In the genomic region with DNA sequence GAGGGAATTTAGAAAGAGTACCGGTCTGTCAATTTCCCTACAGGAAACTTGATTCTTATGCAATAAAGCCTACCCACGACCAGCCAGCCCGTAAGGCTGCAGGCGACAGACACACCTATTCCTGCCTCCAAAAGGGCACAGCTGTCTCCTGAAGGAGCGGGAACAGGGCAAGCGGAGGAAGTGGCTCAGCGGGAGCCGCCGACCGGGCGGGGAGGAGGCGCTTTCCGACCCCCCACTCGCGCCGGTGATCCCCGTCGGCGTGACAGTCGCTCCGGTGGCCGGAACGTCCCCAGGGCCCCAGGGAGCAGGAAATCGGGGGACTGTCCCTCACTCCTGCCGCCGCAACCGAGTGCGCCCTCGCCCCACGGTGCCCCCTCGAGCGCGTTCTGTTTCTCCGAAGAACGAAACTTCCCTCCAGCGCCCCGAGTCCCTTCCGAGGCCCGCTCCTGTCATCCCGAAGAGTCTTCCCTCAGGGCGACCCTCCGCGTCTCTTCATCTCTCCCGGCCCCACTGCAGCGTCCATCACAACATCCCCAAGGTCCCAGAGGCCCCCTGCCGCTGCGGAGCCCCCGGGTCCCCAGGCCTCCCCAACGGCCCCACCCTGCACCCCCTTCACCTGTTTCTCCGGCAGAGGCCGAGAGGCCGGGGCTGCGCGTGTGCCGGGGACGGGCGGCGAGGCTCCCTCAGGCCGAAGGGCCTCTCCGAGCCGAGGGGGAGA, we compare ENCODE assay signal across 1 cellular context.
A peak's percentile ranks its signal among the peaks of the same experiment; 100 is the strongest.
TF ChIP-seq lines count a peak whose summit lies in the region.

No MANE protein-coding gene starts in this region.

TF ChIP-seq in HEK293, 187 proteins besides CTCF, POLR2A, EP300 and RAD21 (continued from another document and continues in another):
- TF ChIP-seq, protein P1, sequence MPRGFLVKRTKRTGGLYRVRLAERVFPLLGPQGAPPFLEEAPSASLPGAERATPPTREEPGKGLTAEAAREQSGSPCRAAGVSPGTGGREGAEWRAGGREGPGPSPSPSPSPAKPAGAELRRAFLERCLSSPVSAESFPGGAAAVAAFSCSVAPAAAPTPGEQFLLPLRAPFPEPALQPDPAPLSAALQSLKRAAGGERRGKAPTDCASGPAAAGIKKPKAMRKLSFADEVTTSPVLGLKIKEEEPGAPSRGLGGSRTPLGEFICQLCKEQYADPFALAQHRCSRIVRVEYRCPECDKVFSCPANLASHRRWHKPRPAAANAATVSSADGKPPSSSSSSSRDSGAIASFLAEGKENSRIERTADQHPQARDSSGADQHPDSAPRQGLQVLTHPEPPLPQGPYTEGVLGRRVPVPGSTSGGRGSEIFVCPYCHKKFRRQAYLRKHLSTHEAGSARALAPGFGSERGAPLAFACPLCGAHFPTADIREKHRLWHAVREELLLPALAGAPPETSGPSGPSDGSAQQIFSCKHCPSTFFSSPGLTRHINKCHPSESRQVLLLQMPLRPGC (tag by site-specific recombination; IDR thresholded peaks at IDR 0.05), result no peak
- TF ChIP-seq, protein P2, sequence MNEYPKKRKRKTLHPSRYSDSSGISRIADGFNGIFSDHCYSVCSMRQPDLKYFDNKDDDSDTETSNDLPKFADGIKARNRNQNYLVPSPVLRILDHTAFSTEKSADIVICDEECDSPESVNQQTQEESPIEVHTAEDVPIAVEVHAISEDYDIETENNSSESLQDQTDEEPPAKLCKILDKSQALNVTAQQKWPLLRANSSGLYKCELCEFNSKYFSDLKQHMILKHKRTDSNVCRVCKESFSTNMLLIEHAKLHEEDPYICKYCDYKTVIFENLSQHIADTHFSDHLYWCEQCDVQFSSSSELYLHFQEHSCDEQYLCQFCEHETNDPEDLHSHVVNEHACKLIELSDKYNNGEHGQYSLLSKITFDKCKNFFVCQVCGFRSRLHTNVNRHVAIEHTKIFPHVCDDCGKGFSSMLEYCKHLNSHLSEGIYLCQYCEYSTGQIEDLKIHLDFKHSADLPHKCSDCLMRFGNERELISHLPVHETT (tag by site-specific recombination; IDR thresholded peaks at IDR 0.05), result no peak
- 0 out of 2 replicates have a peak, but pooled peaks have one; percentile 26 for TF ChIP-seq ZNF391 (tag by site-specific recombination; IDR thresholded peaks at IDR 0.05; ENCODE audit: borderline replicate concordance, low read depth)
- no peak for TF ChIP-seq ZNF529 (tag by site-specific recombination; IDR thresholded peaks at IDR 0.05; ENCODE audit: insufficient replicate concordance)
- no peak for TF ChIP-seq ZNF660 (tag by site-specific recombination; IDR thresholded peaks at IDR 0.05)
- TF ChIP-seq ZNF132 (tag by site-specific recombination; IDR thresholded peaks at IDR 0.05; ENCODE audit: borderline replicate concordance), result no peak
- TF ChIP-seq MZF1 (tag by site-specific recombination; IDR thresholded peaks at IDR 0.05; ENCODE audit: borderline replicate concordance), result no peak
- TF ChIP-seq, protein P3, sequence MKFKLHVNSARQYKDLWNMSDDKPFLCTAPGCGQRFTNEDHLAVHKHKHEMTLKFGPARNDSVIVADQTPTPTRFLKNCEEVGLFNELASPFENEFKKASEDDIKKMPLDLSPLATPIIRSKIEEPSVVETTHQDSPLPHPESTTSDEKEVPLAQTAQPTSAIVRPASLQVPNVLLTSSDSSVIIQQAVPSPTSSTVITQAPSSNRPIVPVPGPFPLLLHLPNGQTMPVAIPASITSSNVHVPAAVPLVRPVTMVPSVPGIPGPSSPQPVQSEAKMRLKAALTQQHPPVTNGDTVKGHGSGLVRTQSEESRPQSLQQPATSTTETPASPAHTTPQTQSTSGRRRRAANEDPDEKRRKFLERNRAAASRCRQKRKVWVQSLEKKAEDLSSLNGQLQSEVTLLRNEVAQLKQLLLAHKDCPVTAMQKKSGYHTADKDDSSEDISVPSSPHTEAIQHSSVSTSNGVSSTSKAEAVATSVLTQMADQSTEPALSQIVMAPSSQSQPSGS (tag by site-specific recombination; IDR thresholded peaks at IDR 0.05; ENCODE audit: low read depth), result no peak
- TF ChIP-seq, protein P4, sequence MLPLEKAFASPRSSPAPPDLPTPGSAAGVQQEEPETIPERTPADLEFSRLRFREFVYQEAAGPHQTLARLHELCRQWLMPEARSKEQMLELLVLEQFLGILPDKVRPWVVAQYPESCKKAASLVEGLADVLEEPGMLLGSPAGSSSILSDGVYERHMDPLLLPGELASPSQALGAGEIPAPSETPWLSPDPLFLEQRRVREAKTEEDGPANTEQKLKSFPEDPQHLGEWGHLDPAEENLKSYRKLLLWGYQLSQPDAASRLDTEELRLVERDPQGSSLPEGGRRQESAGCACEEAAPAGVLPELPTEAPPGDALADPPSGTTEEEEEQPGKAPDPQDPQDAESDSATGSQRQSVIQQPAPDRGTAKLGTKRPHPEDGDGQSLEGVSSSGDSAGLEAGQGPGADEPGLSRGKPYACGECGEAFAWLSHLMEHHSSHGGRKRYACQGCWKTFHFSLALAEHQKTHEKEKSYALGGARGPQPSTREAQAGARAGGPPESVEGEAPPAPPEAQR (tag by site-specific recombination; IDR thresholded peaks at IDR 0.05), result no peak
- 0 out of 2 replicates have a peak, but pooled peaks have one; percentile 30 for TF ChIP-seq ZNF585B (tag by site-specific recombination; IDR thresholded peaks at IDR 0.05)
- no peak for TF ChIP-seq ZNF747 (tag by site-specific recombination; IDR thresholded peaks at IDR 0.05)
- TF ChIP-seq ZNF623 (tag by site-specific recombination; IDR thresholded peaks at IDR 0.05), result no peak
- TF ChIP-seq ZNF221 (tag by site-specific recombination; IDR thresholded peaks at IDR 0.05; ENCODE audit: borderline replicate concordance), result no peak
- TF ChIP-seq, protein P5, sequence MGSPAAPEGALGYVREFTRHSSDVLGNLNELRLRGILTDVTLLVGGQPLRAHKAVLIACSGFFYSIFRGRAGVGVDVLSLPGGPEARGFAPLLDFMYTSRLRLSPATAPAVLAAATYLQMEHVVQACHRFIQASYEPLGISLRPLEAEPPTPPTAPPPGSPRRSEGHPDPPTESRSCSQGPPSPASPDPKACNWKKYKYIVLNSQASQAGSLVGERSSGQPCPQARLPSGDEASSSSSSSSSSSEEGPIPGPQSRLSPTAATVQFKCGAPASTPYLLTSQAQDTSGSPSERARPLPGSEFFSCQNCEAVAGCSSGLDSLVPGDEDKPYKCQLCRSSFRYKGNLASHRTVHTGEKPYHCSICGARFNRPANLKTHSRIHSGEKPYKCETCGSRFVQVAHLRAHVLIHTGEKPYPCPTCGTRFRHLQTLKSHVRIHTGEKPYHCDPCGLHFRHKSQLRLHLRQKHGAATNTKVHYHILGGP (tag by site-specific recombination; IDR thresholded peaks at IDR 0.05), result no peak
- peak; percentile 58; the same call in 1 of the 2 replicates for TF ChIP-seq ZNF561 (tag by site-specific recombination; IDR thresholded peaks at IDR 0.05; ENCODE audit: borderline replicate concordance)
- no peak for TF ChIP-seq ZNF2 (tag by site-specific recombination; IDR thresholded peaks at IDR 0.05)
- TF ChIP-seq ZNF621 (tag by site-specific recombination; IDR thresholded peaks at IDR 0.05), result no peak
- peak; percentile 79 for TF ChIP-seq ZBTB17 (tag by site-specific recombination; IDR thresholded peaks at IDR 0.05)
- TF ChIP-seq GLI4 (tag by site-specific recombination; IDR thresholded peaks at IDR 0.05), result no peak
- TF ChIP-seq ZNF777 (tag by site-specific recombination; IDR thresholded peaks at IDR 0.05; ENCODE audit: borderline replicate concordance), result peak; percentile 80
- no peak for TF ChIP-seq SP3 (tag by site-specific recombination; IDR thresholded peaks at IDR 0.05)
- no peak for TF ChIP-seq ZNF76 (tag by site-specific recombination; IDR thresholded peaks at IDR 0.05; ENCODE audit: borderline replicate concordance, low read depth)
- TF ChIP-seq ZNF146 (tag by site-specific recombination; IDR thresholded peaks at IDR 0.05), result no peak
- no peak for TF ChIP-seq ZNF202 (tag by site-specific recombination; IDR thresholded peaks at IDR 0.05; ENCODE audit: borderline replicate concordance)
- TF ChIP-seq ZNF776 (tag by site-specific recombination; IDR thresholded peaks at IDR 0.05; ENCODE audit: borderline replicate concordance), result no peak
- TF ChIP-seq YY1 (tag by site-specific recombination; IDR thresholded peaks at IDR 0.05), result no peak
- peak; percentile 94 for TF ChIP-seq GLIS2 (tag by site-specific recombination; IDR thresholded peaks at IDR 0.05)
- no peak for TF ChIP-seq MEIS1 (CRISPR knock-in tag; IDR thresholded peaks at IDR 0.05; ENCODE audit: borderline replicate concordance)
- no peak for TF ChIP-seq ZNF341 (tag by site-specific recombination; IDR thresholded peaks at IDR 0.05; ENCODE audit: low read depth)
- TF ChIP-seq ZBTB8A (tag by site-specific recombination; IDR thresholded peaks at IDR 0.05), result peak; percentile 94
- TF ChIP-seq, protein P6, sequence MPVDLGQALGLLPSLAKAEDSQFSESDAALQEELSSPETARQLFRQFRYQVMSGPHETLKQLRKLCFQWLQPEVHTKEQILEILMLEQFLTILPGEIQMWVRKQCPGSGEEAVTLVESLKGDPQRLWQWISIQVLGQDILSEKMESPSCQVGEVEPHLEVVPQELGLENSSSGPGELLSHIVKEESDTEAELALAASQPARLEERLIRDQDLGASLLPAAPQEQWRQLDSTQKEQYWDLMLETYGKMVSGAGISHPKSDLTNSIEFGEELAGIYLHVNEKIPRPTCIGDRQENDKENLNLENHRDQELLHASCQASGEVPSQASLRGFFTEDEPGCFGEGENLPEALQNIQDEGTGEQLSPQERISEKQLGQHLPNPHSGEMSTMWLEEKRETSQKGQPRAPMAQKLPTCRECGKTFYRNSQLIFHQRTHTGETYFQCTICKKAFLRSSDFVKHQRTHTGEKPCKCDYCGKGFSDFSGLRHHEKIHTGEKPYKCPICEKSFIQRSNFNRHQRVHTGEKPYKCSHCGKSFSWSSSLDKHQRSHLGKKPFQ (tag by site-specific recombination; IDR thresholded peaks at IDR 0.05), result no peak
- TF ChIP-seq, protein P7, sequence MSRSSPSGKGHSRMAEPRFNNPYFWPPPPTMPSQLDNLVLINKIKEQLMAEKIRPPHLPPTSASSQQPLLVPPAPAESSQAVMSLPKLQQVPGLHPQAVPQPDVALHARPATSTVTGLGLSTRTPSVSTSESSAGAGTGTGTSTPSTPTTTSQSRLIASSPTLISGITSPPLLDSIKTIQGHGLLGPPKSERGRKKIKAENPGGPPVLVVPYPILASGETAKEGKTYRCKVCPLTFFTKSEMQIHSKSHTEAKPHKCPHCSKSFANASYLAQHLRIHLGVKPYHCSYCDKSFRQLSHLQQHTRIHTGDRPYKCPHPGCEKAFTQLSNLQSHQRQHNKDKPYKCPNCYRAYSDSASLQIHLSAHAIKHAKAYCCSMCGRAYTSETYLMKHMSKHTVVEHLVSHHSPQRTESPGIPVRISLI (tag by site-specific recombination; IDR thresholded peaks at IDR 0.05), result no peak
- TF ChIP-seq KLF7 (tag by site-specific recombination; IDR thresholded peaks at IDR 0.05; ENCODE audit: borderline replicate concordance), result no peak
- TF ChIP-seq, protein P8, sequence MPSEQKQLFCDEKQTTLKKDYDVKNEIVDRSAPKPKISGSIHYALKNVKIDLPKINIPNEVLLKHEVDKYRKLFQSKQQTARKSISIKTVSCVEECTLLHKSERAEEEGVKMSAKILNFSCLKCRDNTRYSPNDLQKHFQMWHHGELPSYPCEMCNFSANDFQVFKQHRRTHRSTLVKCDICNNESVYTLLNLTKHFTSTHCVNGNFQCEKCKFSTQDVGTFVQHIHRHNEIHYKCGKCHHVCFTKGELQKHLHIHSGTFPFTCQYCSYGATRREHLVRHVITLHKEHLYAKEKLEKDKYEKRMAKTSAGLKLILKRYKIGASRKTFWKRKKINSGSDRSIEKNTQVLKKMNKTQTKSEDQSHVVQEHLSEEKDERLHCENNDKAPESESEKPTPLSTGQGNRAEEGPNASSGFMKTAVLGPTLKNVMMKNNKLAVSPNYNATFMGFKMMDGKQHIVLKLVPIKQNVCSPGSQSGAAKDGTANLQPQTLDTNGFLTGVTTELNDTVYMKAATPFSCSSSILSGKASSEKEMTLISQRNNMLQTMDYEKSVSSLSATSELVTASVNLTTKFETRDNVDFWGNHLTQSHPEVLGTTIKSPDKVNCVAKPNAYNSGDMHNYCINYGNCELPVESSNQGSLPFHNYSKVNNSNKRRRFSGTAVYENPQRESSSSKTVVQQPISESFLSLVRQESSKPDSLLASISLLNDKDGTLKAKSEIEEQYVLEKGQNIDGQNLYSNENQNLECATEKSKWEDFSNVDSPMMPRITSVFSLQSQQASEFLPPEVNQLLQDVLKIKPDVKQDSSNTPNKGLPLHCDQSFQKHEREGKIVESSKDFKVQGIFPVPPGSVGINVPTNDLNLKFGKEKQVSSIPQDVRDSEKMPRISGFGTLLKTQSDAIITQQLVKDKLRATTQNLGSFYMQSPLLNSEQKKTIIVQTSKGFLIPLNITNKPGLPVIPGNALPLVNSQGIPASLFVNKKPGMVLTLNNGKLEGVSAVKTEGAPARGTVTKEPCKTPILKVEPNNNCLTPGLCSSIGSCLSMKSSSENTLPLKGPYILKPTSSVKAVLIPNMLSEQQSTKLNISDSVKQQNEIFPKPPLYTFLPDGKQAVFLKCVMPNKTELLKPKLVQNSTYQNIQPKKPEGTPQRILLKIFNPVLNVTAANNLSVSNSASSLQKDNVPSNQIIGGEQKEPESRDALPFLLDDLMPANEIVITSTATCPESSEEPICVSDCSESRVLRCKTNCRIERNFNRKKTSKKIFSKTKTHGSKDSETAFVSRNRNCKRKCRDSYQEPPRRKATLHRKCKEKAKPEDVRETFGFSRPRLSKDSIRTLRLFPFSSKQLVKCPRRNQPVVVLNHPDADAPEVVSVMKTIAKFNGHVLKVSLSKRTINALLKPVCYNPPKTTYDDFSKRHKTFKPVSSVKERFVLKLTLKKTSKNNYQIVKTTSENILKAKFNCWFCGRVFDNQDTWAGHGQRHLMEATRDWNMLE (tag by site-specific recombination; conservative IDR thresholded peaks at IDR 0.05; ENCODE audit: low read depth), result no peak
- no peak for TF ChIP-seq ZSCAN23 (tag by site-specific recombination; IDR thresholded peaks at IDR 0.05)
- no peak for TF ChIP-seq ZNF48 (tag by site-specific recombination; IDR thresholded peaks at IDR 0.05)
- TF ChIP-seq ZNF514 (tag by site-specific recombination; IDR thresholded peaks at IDR 0.05), result no peak
- TF ChIP-seq, protein P9, sequence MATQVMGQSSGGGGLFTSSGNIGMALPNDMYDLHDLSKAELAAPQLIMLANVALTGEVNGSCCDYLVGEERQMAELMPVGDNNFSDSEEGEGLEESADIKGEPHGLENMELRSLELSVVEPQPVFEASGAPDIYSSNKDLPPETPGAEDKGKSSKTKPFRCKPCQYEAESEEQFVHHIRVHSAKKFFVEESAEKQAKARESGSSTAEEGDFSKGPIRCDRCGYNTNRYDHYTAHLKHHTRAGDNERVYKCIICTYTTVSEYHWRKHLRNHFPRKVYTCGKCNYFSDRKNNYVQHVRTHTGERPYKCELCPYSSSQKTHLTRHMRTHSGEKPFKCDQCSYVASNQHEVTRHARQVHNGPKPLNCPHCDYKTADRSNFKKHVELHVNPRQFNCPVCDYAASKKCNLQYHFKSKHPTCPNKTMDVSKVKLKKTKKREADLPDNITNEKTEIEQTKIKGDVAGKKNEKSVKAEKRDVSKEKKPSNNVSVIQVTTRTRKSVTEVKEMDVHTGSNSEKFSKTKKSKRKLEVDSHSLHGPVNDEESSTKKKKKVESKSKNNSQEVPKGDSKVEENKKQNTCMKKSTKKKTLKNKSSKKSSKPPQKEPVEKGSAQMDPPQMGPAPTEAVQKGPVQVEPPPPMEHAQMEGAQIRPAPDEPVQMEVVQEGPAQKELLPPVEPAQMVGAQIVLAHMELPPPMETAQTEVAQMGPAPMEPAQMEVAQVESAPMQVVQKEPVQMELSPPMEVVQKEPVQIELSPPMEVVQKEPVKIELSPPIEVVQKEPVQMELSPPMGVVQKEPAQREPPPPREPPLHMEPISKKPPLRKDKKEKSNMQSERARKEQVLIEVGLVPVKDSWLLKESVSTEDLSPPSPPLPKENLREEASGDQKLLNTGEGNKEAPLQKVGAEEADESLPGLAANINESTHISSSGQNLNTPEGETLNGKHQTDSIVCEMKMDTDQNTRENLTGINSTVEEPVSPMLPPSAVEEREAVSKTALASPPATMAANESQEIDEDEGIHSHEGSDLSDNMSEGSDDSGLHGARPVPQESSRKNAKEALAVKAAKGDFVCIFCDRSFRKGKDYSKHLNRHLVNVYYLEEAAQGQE (tag by site-specific recombination; IDR thresholded peaks at IDR 0.05), result no peak; the same call in 1 of the 2 replicates
- TF ChIP-seq ZNF266 (tag by site-specific recombination; IDR thresholded peaks at IDR 0.05; ENCODE audit: low read depth), result no peak
